In genomic region chr14:101828038-101828437, GRCh38 we compare ENCODE assay signal across 18 cellular contexts.
DNase-seq lines count a peak whose midpoint lies in the region; ATAC-seq, FAIRE-seq and TF ChIP-seq lines count a peak whose summit lies in the region.
"Had no signal": no experiment of that assay in that cellular context is flagged by ENCODE, and none has a peak within 500 bp of the region (broad histone marks: within the 10 kb centered on the region; RNA-seq: fewer than 3 reads in every experiment).

No MANE protein-coding gene starts in this region.

- peaks cover 69% of the 10 kb centered on the region for H3K4me1 Mint-ChIP-seq in activated CD8-positive, alpha-beta T cell treated with anti-CD3 and anti-CD28 coated beads, Interleukin-2, amount 10 ng/mL, durations not matched to agents 7 days and 5 days (ENCODE audit: low read depth)
- H3K4me1 Mint-ChIP-seq in immature natural killer cell (peaks cover 94 to 100% of the 10 kb centered on the region in 2 donors), Caco-2 (ENCODE audit: low read depth, unreplicated experiment) (no peaks in the 10 kb centered on the region)

- TF ChIP-seq RAD21 in HepG2 (CRISPR knock-in tag; IDR thresholded peaks at IDR 0.05): no peak

- H2AFZ ChIP-seq in HepG2 (ENCODE audit: low read length): no peak overlapping the region

- TF ChIP-seq EP300 in HepG2 (IDR thresholded peaks at IDR 0.05; ENCODE audit: low read depth in 2 of 2, low read length in 2 of 2): no peak
- no peak for TF ChIP-seq EP300 in HepG2 (CRISPR knock-in tag; IDR thresholded peaks at IDR 0.05; ENCODE audit: borderline replicate concordance)
- TF ChIP-seq EP300 in transverse colon (IDR thresholded peaks at IDR 0.05; ENCODE audit: low read depth): no peak

- CTCF ChIA-PET in HepG2 (lab: Yijun Ruan, JAX; ENCODE audit: low intra/inter-chr PET ratio, low total read pairs): no interaction called here
- CTCF ChIA-PET in activated CD8-positive, alpha-beta T cell treated with anti-CD3 and anti-CD28 coated beads, Interleukin-2, amount 10 ng/mL, durations not matched to agents 7 days and 5 days (lab: Charles Lee): interaction anchor here (2.6 to 5.6 kb wide), 2 partner anchors 16 to 57 kb away, joined by 6 to 54 read pairs; no protein-coding TSS in a partner anchor
- CTCF ChIA-PET in Caco-2 (lab: Charles Lee): no interaction called here

- H3K79me2 ChIP-seq in HepG2 (ENCODE audit: insufficient read depth, low read length): peaks cover 65% of the 10 kb centered on the region

- ATAC-seq in HepG2 (no peak), right lobe of liver (no peak), HG02623 (IDR thresholded peaks at IDR 0.05; ENCODE audit: unreplicated experiment) (no peak)
- no peak for ATAC-seq in activated CD8-positive, alpha-beta T cell treated with anti-CD3 and anti-CD28 coated beads, Interleukin-2, amount 10 ng/mL, durations not matched to agents 7 days and 5 days
- ATAC-seq: body of pancreas had no signal

- in situ Hi-C loops in HepG2 (cut with HindIII; ENCODE audit: extremely low pct_ligation_motif_present, low pct_unique_long_range_greater_than_20kb): no loop called here
- in situ Hi-C loops in transverse colon (cut with MboI; ENCODE audit: low pct_ligation_motif_present in 1 of 4, low pct_unique_long_range_greater_than_20kb in 1 of 4, low sequenced_read_pairs in 3 of 4): no loop called here

- BruUV-seq in HepG2 (replicated peaks; lab: Mats Ljungman, UMichigan): no TSS peak
- BruUV-seq in Caco-2 (replicated peaks; lab: Mats Ljungman, UMichigan): no TSS peak

- POLR2A ChIA-PET in HepG2 (lab: Yijun Ruan, JAX): no interaction called here
- POLR2A ChIA-PET in activated CD8-positive, alpha-beta T cell treated with anti-CD3 and anti-CD28 coated beads, Interleukin-2, amount 10 ng/mL, durations not matched to agents 7 days and 5 days (lab: Charles Lee): interaction anchor here (15.1 kb wide), 1 partner anchor 15 kb away, joined by 820 read pairs; no protein-coding TSS in a partner anchor
- POLR2A ChIA-PET in Caco-2 (lab: Charles Lee): no interaction called here

- no peak overlapping the region for H3K9ac ChIP-seq in HepG2 (ENCODE audit: insufficient read depth, low read depth, low read length)

- no peaks in the 10 kb centered on the region for H3K9me3 Mint-ChIP-seq in activated CD8-positive, alpha-beta T cell treated with anti-CD3 and anti-CD28 coated beads, Interleukin-2, amount 10 ng/mL, durations not matched to agents 7 days and 5 days (ENCODE audit: insufficient read depth)
- no peaks in the 10 kb centered on the region for H3K9me3 Mint-ChIP-seq in immature natural killer cell
- H3K9me3 Mint-ChIP-seq in Caco-2 (ENCODE audit: unreplicated experiment): no peaks in the 10 kb centered on the region

- H3K27me3 Mint-ChIP-seq in activated CD8-positive, alpha-beta T cell treated with anti-CD3 and anti-CD28 coated beads, Interleukin-2, amount 10 ng/mL, durations not matched to agents 7 days and 5 days (ENCODE audit: low read depth): no peaks in the 10 kb centered on the region
- peaks cover 5 to 43% (median 25%) of the 10 kb centered on the region in 3 donors for H3K27me3 Mint-ChIP-seq in immature natural killer cell (ENCODE audit: low read depth in 3 of 3)
- no peaks in the 10 kb centered on the region for H3K27me3 Mint-ChIP-seq in Caco-2 (ENCODE audit: insufficient read depth, unreplicated experiment)

- FAIRE-seq in HepG2 (lab: Jason Lieb, UNC): no peak
- FAIRE-seq: TTC549 had no signal

- TF ChIP-seq POLR2A in HepG2 (IDR thresholded peaks at IDR 0.05; ENCODE audit: insufficient read depth in 1 of 2, low read depth in 2 of 2, low read length in 2 of 2) (no peak), right lobe of liver (IDR thresholded peaks at IDR 0.05) (no peak), transverse colon (IDR thresholded peaks at IDR 0.05) (no peak)

- H4K20me1 ChIP-seq in HepG2 (ENCODE audit: insufficient read depth, low read length): 0 out of 2 replicates have a peak, but pooled peaks cover 3% of the 10 kb centered on the region

- peaks cover 68% of the 10 kb centered on the region for H3K36me3 Mint-ChIP-seq in activated CD8-positive, alpha-beta T cell treated with anti-CD3 and anti-CD28 coated beads, Interleukin-2, amount 10 ng/mL, durations not matched to agents 7 days and 5 days (ENCODE audit: low read depth)
- H3K36me3 Mint-ChIP-seq in immature natural killer cell: peaks cover 16 to 45% (median 22%) of the 10 kb centered on the region in 3 donors
- H3K36me3 Mint-ChIP-seq in Caco-2 (ENCODE audit: insufficient read depth, unreplicated experiment): peaks cover 25% of the 10 kb centered on the region

- H3K27ac Mint-ChIP-seq in activated CD8-positive, alpha-beta T cell treated with anti-CD3 and anti-CD28 coated beads, Interleukin-2, amount 10 ng/mL, durations not matched to agents 7 days and 5 days: peak overlapping the region; percentile 66
- H3K27ac Mint-ChIP-seq in immature natural killer cell: peak overlapping the region; percentile 86 to 100 (median 99)
- H3K27ac Mint-ChIP-seq in Caco-2 (ENCODE audit: unreplicated experiment): no peak overlapping the region

- no peaks in the 10 kb centered on the region for H3K27me3 ChIP-seq in HepG2 (ENCODE audit: control insufficient read depth in 1 of 2, insufficient read depth in 2 of 2, low read length in 2 of 2)
- no peaks in the 10 kb centered on the region for H3K27me3 ChIP-seq in right lobe of liver
- no peaks in the 10 kb centered on the region for H3K27me3 ChIP-seq in transverse colon
- H3K27me3 ChIP-seq in Caco-2 (replicated peaks; ENCODE audit: control insufficient read depth, insufficient read depth, low read length): no peaks in the 10 kb centered on the region
- H3K27me3 ChIP-seq: body of pancreas, right atrium auricular region had no signal

- H3K9me3 ChIP-seq in HepG2 (ENCODE audit: low read length) (no peaks in the 10 kb centered on the region), right lobe of liver (no peaks in the 10 kb centered on the region), transverse colon (no peaks in the 10 kb centered on the region), Caco-2 (no peaks in the 10 kb centered on the region)
- H3K9me3 ChIP-seq: body of pancreas, right atrium auricular region had no signal

- H3K36me3 ChIP-seq in HepG2 (replicated peaks in 1 of 2; ENCODE audit: control insufficient read depth in 1 of 2, insufficient read depth in 2 of 2, low read length in 2 of 2): peaks cover 5 to 36% of the 10 kb centered on the region in 2 experiments
- no peaks in the 10 kb centered on the region for H3K36me3 ChIP-seq in right lobe of liver
- H3K36me3 ChIP-seq in transverse colon: no peaks in the 10 kb centered on the region
- H3K36me3 ChIP-seq in Caco-2 (ENCODE audit: control insufficient read depth, insufficient read depth, low read length): no peaks in the 10 kb centered on the region; the same call in 1 of the 2 replicates
- H3K36me3 ChIP-seq: right atrium auricular region had no signal

- DNase-seq in HepG2 (ENCODE audit: low spot score) (no peak), right lobe of liver (no peak), immature natural killer cell (no peak), transverse colon (no peak), Caco-2 (no peak), NCI-H226 (no peak)
- no peak for DNase-seq in activated CD8-positive, alpha-beta T cell treated with anti-CD3 and anti-CD28 coated beads, Interleukin-2, amount 10 ng/mL, durations not matched to agents 7 days and 5 days
- DNase-seq: activated CD8-positive, alpha-beta memory T cell treated with anti-CD3 and anti-CD28 coated beads, Interleukin-2, amount 50 U/mL, for 4 hours; body of pancreas; effector CD8-positive, alpha-beta T cell; NCI-H1694 treated with DMSO at 0.1 percent for 48 hours; NCI-H774; SHP77; stimulated activated CD4-positive, alpha-beta T cell treated with anti-CD3 and anti-CD28 coated beads, Interleukin-4, amount 100 ng/mL, for 24 hours; stimulated activated naive CD4-positive, alpha-beta T cell treated with Interleukin-2 at 50 U/mL for 16 hours had no signal

- H3K4me3 ChIP-seq in HepG2 (replicated peaks in 1 of 3; ENCODE audit: insufficient read depth in 1 of 3, low read depth in 2 of 3, low read length in 3 of 3) (no peak overlapping the region), right lobe of liver (no peak overlapping the region), transverse colon (no peak overlapping the region), Caco-2 (ENCODE audit: low read depth, low read length) (no peak overlapping the region)
- H3K4me3 ChIP-seq: body of pancreas, right atrium auricular region had no signal

- intact Hi-C loops in HepG2 (cut with micrococcal nuclease; ENCODE audit: unreplicated experiment): no loop called here
- intact Hi-C loops in right lobe of liver (cut with DNase I): no loop called here
- intact Hi-C loops in transverse colon (cut with DNase I; ENCODE audit: low total_unique reads): no loop called here
- intact Hi-C loops in Caco-2 (cut with micrococcal nuclease; ENCODE audit: unreplicated experiment): no loop called here

- no peaks in the 10 kb centered on the region for H3K4me1 ChIP-seq in HepG2 (ENCODE audit: insufficient read depth, low read length)
- H3K4me1 ChIP-seq in right lobe of liver: peaks cover 0 to 8% (median 0%) of the 10 kb centered on the region in 4 donors
- H3K4me1 ChIP-seq in transverse colon: peaks cover 13 to 79% (median 21%) of the 10 kb centered on the region in 4 donors
- peaks cover 7% of the 10 kb centered on the region for H3K4me1 ChIP-seq in Caco-2

- WGBS in HepG2 (ENCODE audit: low lambda C conversion rate): 67% methylated on average over 2 of the region's 2 CpGs
- WGBS in right lobe of liver (ENCODE audit: insufficient coverage, low coverage, low lambda C conversion rate, missing lambda C conversion rate): 53% methylated on average over 2 of the region's 2 CpGs
- 33 to 54% methylated on average over 2 of the region's 2 CpGs for WGBS in transverse colon (ENCODE audit: low coverage in 1 of 2), 2 donors

- H3K4me3 Mint-ChIP-seq in activated CD8-positive, alpha-beta T cell treated with anti-CD3 and anti-CD28 coated beads, Interleukin-2, amount 10 ng/mL, durations not matched to agents 7 days and 5 days: no peak overlapping the region
- H3K4me3 Mint-ChIP-seq in immature natural killer cell (peak overlapping the region; percentile 63 to 83 (median 68)), Caco-2 (ENCODE audit: unreplicated experiment) (no peak overlapping the region)

- H3K4me2 ChIP-seq in HepG2 (ENCODE audit: low read depth, low read length): no peak overlapping the region

- no peak for TF ChIP-seq CTCF in HepG2 (CRISPR knock-in tag; IDR thresholded peaks at IDR 0.05)
- TF ChIP-seq CTCF in right lobe of liver (IDR thresholded peaks at IDR 0.05): no peak
- TF ChIP-seq CTCF in transverse colon (IDR thresholded peaks at IDR 0.05): no peak
- no peak for TF ChIP-seq CTCF in Caco-2 (IDR thresholded peaks at IDR 0.05; ENCODE audit: insufficient read depth in 1 of 2, low read depth in 1 of 2, low read length in 1 of 2, severe bottlenecking in 1 of 2, unreplicated experiment in 1 of 2)

- no peak overlapping the region for H3K27ac ChIP-seq in HepG2 (ENCODE audit: extremely low read length, insufficient read depth, low read length)
- H3K27ac ChIP-seq in right lobe of liver: no peak overlapping the region
- peak overlapping the region; percentile 52 to 93 (median 88) for H3K27ac ChIP-seq in transverse colon
- H3K27ac ChIP-seq: body of pancreas, right atrium auricular region had no signal

TF ChIP-seq in HepG2, 621 proteins besides CTCF, POLR2A, EP300 and RAD21 (continues in another document):
- peak; percentile 45; the same call in 1 of the 2 replicates for TF ChIP-seq CEBPB (IDR thresholded peaks at IDR 0.05; ENCODE audit: borderline replicate concordance, low read depth, low read length)

Comparison
In these comparisons a context has a peak if more than half of its experiments do, and no peak if none do; other contexts are left out.
1. H3K27ac ChIP-seq: peak in transverse colon (4 of 4); none in HepG2 (single experiment) and right lobe of liver (0 of 3).
2. H3K4me3 Mint-ChIP-seq: peak in immature natural killer cell (5 of 5); none in activated CD8-positive, alpha-beta T cell treated with anti-CD3 and anti-CD28 coated beads, Interleukin-2, amount 10 ng/mL, durations not matched to agents 7 days and 5 days (single experiment) and Caco-2 (single experiment).